ENCODE assay signal across 9 cellular contexts in the genomic region with DNA sequence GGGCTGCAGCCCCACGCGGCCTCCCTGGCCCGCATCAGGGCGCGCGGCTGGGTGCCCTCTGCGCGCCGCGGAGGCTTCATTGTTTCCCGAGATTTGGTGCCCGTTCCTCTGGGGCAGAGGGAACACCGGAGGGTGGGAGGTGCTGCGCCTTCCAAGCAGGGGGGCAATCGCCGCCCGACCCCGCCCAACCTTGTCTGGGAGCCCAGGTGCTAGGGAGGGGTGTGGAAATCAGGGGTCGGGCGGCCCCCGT. TPM values are rescaled to one million over a fixed set of nuclear protein-coding genes. Genes with fewer than 3 reads are reported as not detected.
A peak's percentile ranks its signal among the peaks of the same experiment; 100 is the strongest.
DNase-seq lines count a peak whose midpoint lies in the region; ATAC-seq, FAIRE-seq and TF ChIP-seq lines count a peak whose summit lies in the region.
"Had no signal": no experiment of that assay in that cellular context is flagged by ENCODE, and none has a peak within 500 bp of the region (broad histone marks: within the 10 kb centered on the region; RNA-seq: fewer than 3 reads in every experiment).

No MANE protein-coding gene starts in this region.

- H3K27me3 ChIP-seq in heart right ventricle = peaks cover 0 to 27% (median 0%) of the 10 kb centered on the region in 7 donors
- no peaks in the 10 kb centered on the region for H3K27me3 ChIP-seq in skeletal muscle satellite cell (ENCODE audit: control insufficient read depth, insufficient read depth, low read length)

- 1 to 3% methylated on average over 21 of the region's 21 CpGs for WGBS in heart right ventricle, 2 donors

- H3K4me3 ChIP-seq in heart right ventricle (peak overlapping the region; percentile 71 to 95 (median 92)), skeletal muscle satellite cell (ENCODE audit: low read length) (peak overlapping the region; percentile 86)

- intact Hi-C loops in heart right ventricle (cut with DNase I) = loop anchor here in 9 of 10 donors (2.0 to 10.0 kb wide), 16 partner anchors 129 to 1302 kb away; no protein-coding TSS in a partner anchor

- TF ChIP-seq POLR2A in GM12892 (IDR thresholded peaks at IDR 0.05; ENCODE audit: low read depth, low read length) = no peak

- TF ChIP-seq CTCF in heart right ventricle (IDR thresholded peaks at IDR 0.05) = no peak

- H3K4me2 ChIP-seq in skeletal muscle satellite cell (ENCODE audit: low read length) = peak overlapping the region; percentile 88

- no peak for FAIRE-seq in GM12892 (lab: Jason Lieb, UNC)
- FAIRE-seq: islet of Langerhans had no signal

- no peaks in the 10 kb centered on the region for H3K9me3 ChIP-seq in heart right ventricle
- no peaks in the 10 kb centered on the region for H3K9me3 ChIP-seq in skeletal muscle satellite cell (replicated peaks; ENCODE audit: low read length)

- ATAC-seq in heart right ventricle = peak in 3 of 8 donors; percentile 13 to 20 (median 14)
- ATAC-seq in GM18868 (IDR thresholded peaks at IDR 0.05; ENCODE audit: unreplicated experiment) = no peak

- peak overlapping the region; percentile 95 for H3K9ac ChIP-seq in skeletal muscle satellite cell (ENCODE audit: low read depth, low read length)

- H3K27ac ChIP-seq in heart right ventricle (peak overlapping the region; percentile 95 to 100 (median 98)), substantia nigra (ENCODE audit: low read depth, low read length, poor library complexity, severe bottlenecking) (no peak overlapping the region)

- H3K36me3 ChIP-seq in heart right ventricle = peaks cover 0 to under 1% (median 0%) of the 10 kb centered on the region in 9 donors
- H3K36me3 ChIP-seq in skeletal muscle satellite cell (ENCODE audit: insufficient read depth, low read length) = peaks cover 20% of the 10 kb centered on the region

- DNase-seq in GM12892 (ENCODE audit: insufficient read length) = peak; percentile 24
- peak; percentile 18 for DNase-seq in SW480 (ENCODE audit: low spot score)
- DNase-seq in heart right ventricle = no peak
- DNase-seq in activated effector memory CD4-positive, alpha-beta T cell treated with Interleukin-2 at 50 U/mL for 16 hours = no peak
- DNase-seq in substantia nigra (lab: John Stamatoyannopoulos, UW) = no peak
- no peak for DNase-seq in activated gamma-delta T cell treated with Interleukin-2 at 50 U/mL for 16 hours

- H3K4me1 ChIP-seq in heart right ventricle = peaks cover 0 to 27% (median 16%) of the 10 kb centered on the region in 9 donors
- H3K4me1 ChIP-seq in skeletal muscle satellite cell (ENCODE audit: control insufficient read depth, insufficient read depth, low read length) = peaks cover 49% of the 10 kb centered on the region

RNA-seq across cellular contexts. Expression of gene NRP1, which starts 1.0 kb away (rescaled TPM):
- not detected for polyA plus RNA-seq in GM12892 (2012; ENCODE audit: missing spikeins)
- 100 to 1,000 TPM; 132 to 229 (median 167) TPM for total RNA-seq in heart right ventricle
- 10 to 100 TPM; 45.3 to 56.0 TPM for polyA plus RNA-seq in heart right ventricle
- 292 and 302 TPM in 2 replicates for total RNA-seq in skeletal muscle satellite cell (2012; rRNA removed)

Comparison
In these comparisons a context has a peak if more than half of its experiments do, and no peak if none do; other contexts are left out.
1. DNase-seq: peak in GM12892 (single experiment) and SW480 (single experiment); none in heart right ventricle (0 of 2), activated effector memory CD4-positive, alpha-beta T cell treated with Interleukin-2 at 50 U/mL for 16 hours (single experiment), substantia nigra (0 of 49) and activated gamma-delta T cell treated with Interleukin-2 at 50 U/mL for 16 hours (single experiment).